ENCODE assay signal across 17 cellular contexts in genomic region chr2:210442869-210443268, GRCh38. TPM values are rescaled to one million over a fixed set of nuclear protein-coding genes. Genes with fewer than 3 reads are reported as not detected.
A peak's percentile ranks its signal among the peaks of the same experiment; 100 is the strongest.
DNase-seq lines count a peak whose midpoint lies in the region; ATAC-seq and TF ChIP-seq lines count a peak whose summit lies in the region.
"Had no signal": no experiment of that assay in that cellular context is flagged by ENCODE, and none has a peak within 500 bp of the region (broad histone marks: within the 10 kb centered on the region; RNA-seq: fewer than 3 reads in every experiment).

No MANE protein-coding gene starts in this region.

- H3K36me3 Mint-ChIP-seq in chondrocyte (ENCODE audit: low read depth): peaks cover 20% of the 10 kb centered on the region

- intact Hi-C loops in A673 (cut with micrococcal nuclease; ENCODE audit: unreplicated experiment): no loop called here

- no peaks in the 10 kb centered on the region for H3K9me3 ChIP-seq in neutrophil
- no peaks in the 10 kb centered on the region for H3K9me3 ChIP-seq in A673 (ENCODE audit: low read depth, low read length, poor library complexity, severe bottlenecking)
- H3K9me3 ChIP-seq: Peyer's patch, right lobe of liver had no signal

- no peak overlapping the region for H3K27ac Mint-ChIP-seq in chondrocyte (ENCODE audit: unreplicated experiment)
- H3K27ac Mint-ChIP-seq: CD4-positive, alpha-beta T cell; memory B cell had no signal

- H3K27me3 ChIP-seq in neutrophil (no peaks in the 10 kb centered on the region), A673 (replicated peaks; ENCODE audit: insufficient read depth, low read depth, low read length, poor library complexity) (no peaks in the 10 kb centered on the region)
- H3K27me3 ChIP-seq: Peyer's patch, right lobe of liver had no signal

- H3K4me3 Mint-ChIP-seq in chondrocyte (ENCODE audit: unreplicated experiment): no peak overlapping the region
- H3K4me3 Mint-ChIP-seq: CD4-positive, alpha-beta T cell; memory B cell; neural crest cell had no signal

- H3K36me3 ChIP-seq in neutrophil (no peaks in the 10 kb centered on the region), A673 (ENCODE audit: insufficient read depth, low read length, poor library complexity, severe bottlenecking) (no peaks in the 10 kb centered on the region)
- H3K36me3 ChIP-seq: right lobe of liver had no signal

- DNase-seq in MV-4-11 (lab: John Stamatoyannopoulos, UW) (peak; percentile 62), chondrocyte (ENCODE audit: low spot score) (no peak), A673 (ENCODE audit: low spot score) (no peak), amniotic stem cell (lab: John Stamatoyannopoulos, UW) (no peak)
- DNase-seq: activated CD4-positive, alpha-beta T cell treated with anti-CD3 and anti-CD28 coated beads, Interleukin-2, amount 50 U/mL, for 48 hours; CD4-positive, alpha-beta T cell; NCI-H1105 treated with DMSO at 0.1 percent for 48 hours; Peyer's patch; right lobe of liver; stimulated activated CD4-positive, alpha-beta T cell treated with anti-CD3 and anti-CD28 coated beads, Interleukin-4, amount 100 ng/mL, for 24 hours; stimulated activated naive CD4-positive, alpha-beta T cell; T-helper 2 cell had no signal

- POLR2A ChIA-PET in A673 (lab: Charles Lee; ENCODE audit: low non-redundant PET): no interaction called here

- ATAC-seq in GM19035 (IDR thresholded peaks at IDR 0.05; ENCODE audit: unreplicated experiment) (peak; percentile 32), HG02642 (IDR thresholded peaks at IDR 0.05; ENCODE audit: poor library complexity, unreplicated experiment) (peak; percentile 48)

- H3K4me3 ChIP-seq in neutrophil (ENCODE audit: low read depth in 1 of 2, low read length in 1 of 2) (no peak overlapping the region), A673 (ENCODE audit: low read depth, low read length, poor library complexity, severe bottlenecking) (no peak overlapping the region)
- H3K4me3 ChIP-seq: Peyer's patch, right lobe of liver had no signal

- no TSS peak for BruUV-seq in A673 (replicated peaks; lab: Mats Ljungman, UMichigan)

- no peaks in the 10 kb centered on the region for H3K27me3 Mint-ChIP-seq in chondrocyte (ENCODE audit: low read depth)
- H3K27me3 Mint-ChIP-seq: CD4-positive, alpha-beta T cell; memory B cell had no signal

- TF ChIP-seq CTCF in neutrophil (IDR thresholded peaks at IDR 0.05): no peak
- TF ChIP-seq CTCF in chondrocyte (IDR thresholded peaks at IDR 0.05): no peak
- TF ChIP-seq CTCF in A673 (conservative IDR thresholded peaks at IDR 0.05; ENCODE audit: low read depth, low read length): no peak

- CTCF ChIA-PET in A673 (lab: Charles Lee): no interaction called here

- H3K27ac ChIP-seq in neutrophil (peak overlapping the region; percentile 26), A673 (ENCODE audit: low read depth, low read length, poor library complexity, severe bottlenecking) (no peak overlapping the region)
- H3K27ac ChIP-seq: Peyer's patch, right lobe of liver had no signal

- peaks cover 14% of the 10 kb centered on the region for H3K9me3 Mint-ChIP-seq in chondrocyte (ENCODE audit: low read depth)

- H3K4me1 Mint-ChIP-seq in chondrocyte (ENCODE audit: low read depth): no peaks in the 10 kb centered on the region
- H3K4me1 Mint-ChIP-seq: neural crest cell had no signal

- H3K4me1 ChIP-seq in neutrophil (ENCODE audit: control insufficient read depth in 1 of 2, insufficient read depth in 1 of 2, low read depth in 1 of 2, low read length in 1 of 2) (peaks cover 0 to 4% of the 10 kb centered on the region in 2 experiments), A673 (ENCODE audit: insufficient read depth, low read length, poor library complexity, severe bottlenecking) (no peaks in the 10 kb centered on the region)
- H3K4me1 ChIP-seq: Peyer's patch had no signal

RNA-seq across cellular contexts. Expression of gene LANCL1, which starts 33.7 kb away (rescaled TPM):
- 52.1 to 74.3 TPM (median 52.4 TPM) in 3 replicates for total RNA-seq in chondrocyte
- 55.6 and 64.3 TPM in 2 replicates for total RNA-seq in A673 (2021)
